8 cellular contexts compared by ENCODE assay signal in genomic region chr3:66501483-66502266, GRCh38. TPM values are rescaled to one million over a fixed set of nuclear protein-coding genes. Genes with fewer than 3 reads are reported as not detected.
A peak's percentile ranks its signal among the peaks of the same experiment; 100 is the strongest.
DNase-seq lines count a peak whose midpoint lies in the region; ATAC-seq, FAIRE-seq and TF ChIP-seq lines count a peak whose summit lies in the region.

No MANE protein-coding gene starts in this region.

- peaks cover 47% of the 10 kb centered on the region for H3K4me1 Mint-ChIP-seq in activated CD4-positive, alpha-beta memory T cell treated with anti-CD3 and anti-CD28 coated beads for 36 hours (ENCODE audit: low read depth)

- 34% methylated on average over 20 of the region's 20 CpGs for WGBS in hepatocyte (ENCODE audit: low lambda C conversion rate, missing lambda C conversion rate)

- H3K79me2 ChIP-seq in hepatocyte: peaks cover 28% of the 10 kb centered on the region

- H3K4me3 ChIP-seq in hepatocyte (peak overlapping the region; percentile 11), skin epidermis (peak overlapping the region in 6 of 7 experiments; percentile 25 to 96 (median 80))

- peaks cover 25% of the 10 kb centered on the region for H3K4me1 ChIP-seq in hepatocyte (ENCODE audit: insufficient read depth)

- peak; percentile 1 for TF ChIP-seq CTCF in hepatocyte (IDR thresholded peaks at IDR 0.05; ENCODE audit: poor library complexity)

- H4K20me1 ChIP-seq in hepatocyte (ENCODE audit: insufficient read depth, poor library complexity, severe bottlenecking): peaks cover 5% of the 10 kb centered on the region

- H3K9me2 ChIP-seq in hepatocyte (replicated peaks; ENCODE audit: insufficient read depth): no peaks in the 10 kb centered on the region

- no peaks in the 10 kb centered on the region for H3K9me3 ChIP-seq in hepatocyte (ENCODE audit: low read depth)

- H3K27ac Mint-ChIP-seq in activated CD4-positive, alpha-beta memory T cell treated with anti-CD3 and anti-CD28 coated beads for 36 hours: no peak overlapping the region

- intact Hi-C loops in activated CD4-positive, alpha-beta memory T cell treated with anti-CD3 and anti-CD28 coated beads for 36 hours (cut with micrococcal nuclease): loop anchor here (1.0 to 5.0 kb wide), 7 partner anchors 20 to 497 kb away; partner anchors contain the start of genes KBTBD8 and SLC25A26

- peak overlapping the region; percentile 77 for H3K4me2 ChIP-seq in hepatocyte

- H3K9me3 Mint-ChIP-seq in activated CD4-positive, alpha-beta memory T cell treated with anti-CD3 and anti-CD28 coated beads for 36 hours: no peaks in the 10 kb centered on the region

- peak overlapping the region; percentile 80 for H3K4me3 Mint-ChIP-seq in activated CD4-positive, alpha-beta memory T cell treated with anti-CD3 and anti-CD28 coated beads for 36 hours

- H3K27me3 ChIP-seq in hepatocyte: no peaks in the 10 kb centered on the region

- DNase-seq in GM18507 (ENCODE audit: extremely low spot score, insufficient read length, low read depth) (no peak), hepatocyte (ENCODE audit: low spot score) (no peak), NCI-H187 (lab: John Stamatoyannopoulos, UW) (no peak)
- no peak for DNase-seq in activated CD4-positive, alpha-beta memory T cell treated with anti-CD3 and anti-CD28 coated beads for 36 hours

- CTCF ChIA-PET in activated CD4-positive, alpha-beta memory T cell treated with anti-CD3 and anti-CD28 coated beads for 36 hours (lab: Charles Lee): interaction anchor here (0.6 to 2.0 kb wide), 4 partner anchors 75 to 321 kb away, joined by 3 to 9 read pairs (median 3); no protein-coding TSS in a partner anchor

- H3K36me3 Mint-ChIP-seq in activated CD4-positive, alpha-beta memory T cell treated with anti-CD3 and anti-CD28 coated beads for 36 hours: peaks cover 3% of the 10 kb centered on the region

- no peak overlapping the region for H3K27ac ChIP-seq in hepatocyte
- H3K27ac ChIP-seq in skin epidermis: peak overlapping the region in 2 of 21 experiments; percentile 27 to 75

- no peak for ATAC-seq in HG03469 (IDR thresholded peaks at IDR 0.05; ENCODE audit: unreplicated experiment)
- no peak for ATAC-seq in GM21737 (IDR thresholded peaks at IDR 0.05; ENCODE audit: unreplicated experiment)
- no peak for ATAC-seq in GM21360 (IDR thresholded peaks at IDR 0.05; ENCODE audit: unreplicated experiment)

- POLR2A ChIA-PET in activated CD4-positive, alpha-beta memory T cell treated with anti-CD3 and anti-CD28 coated beads for 36 hours (lab: Charles Lee): interaction anchor here (1.3 to 3.5 kb wide), 2 partner anchors 10 to 32 kb away, joined by 10 to 19 read pairs; no protein-coding TSS in a partner anchor

- H3K36me3 ChIP-seq in hepatocyte (replicated peaks; ENCODE audit: insufficient read depth, low read depth): no peaks in the 10 kb centered on the region

- FAIRE-seq in GM18507 (lab: Jason Lieb, UNC): peak; percentile 21

- H2AFZ ChIP-seq in hepatocyte: peak overlapping the region; percentile 10

- no peaks in the 10 kb centered on the region for H3K27me3 Mint-ChIP-seq in activated CD4-positive, alpha-beta memory T cell treated with anti-CD3 and anti-CD28 coated beads for 36 hours

RNA-seq across cellular contexts. Expression of gene LRIG1, which starts 0.9 kb away (rescaled TPM):
- 10 to 100 TPM; 35.3 to 40.4 TPM for total RNA-seq in activated CD4-positive, alpha-beta memory T cell treated with anti-CD3 and anti-CD28 coated beads for 36 hours
- 12.5 and 13.3 TPM in 2 replicates for total RNA-seq in hepatocyte
- 8.2 and 8.7 TPM in 2 replicates for polyA plus RNA-seq in hepatocyte
